In the genomic region with DNA sequence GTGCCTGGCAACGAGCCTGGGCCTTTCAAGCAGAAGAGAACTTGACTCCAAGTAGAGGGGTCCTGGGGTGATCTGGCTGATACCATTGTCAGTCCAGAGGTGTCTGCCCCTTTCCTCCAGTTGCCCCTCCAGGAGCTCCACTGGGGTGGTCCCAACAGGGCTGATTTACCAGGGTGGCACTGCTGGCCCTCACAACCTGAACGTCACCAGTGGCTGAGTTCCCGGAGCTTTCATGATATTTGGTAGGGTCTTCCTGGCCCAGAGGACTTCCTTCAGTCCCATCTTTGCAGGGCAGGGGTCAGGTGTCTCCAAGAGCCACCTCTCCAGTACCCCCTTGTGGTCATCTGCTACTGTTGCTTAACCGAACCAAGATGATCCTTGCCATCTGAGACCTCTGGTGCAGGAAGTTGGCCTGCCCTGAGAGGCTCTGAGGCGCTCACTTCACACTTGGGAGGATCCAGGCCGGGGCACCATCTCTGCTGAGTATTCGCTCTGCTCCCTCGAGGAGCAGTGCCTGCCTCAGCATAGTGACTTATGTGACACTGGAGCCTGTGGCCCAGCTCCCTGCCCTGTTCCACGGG, we compare ENCODE assay signal across 8 cellular contexts. TPM values are rescaled to one million over a fixed set of nuclear protein-coding genes. Genes with fewer than 3 reads are reported as not detected.
DNase-seq lines count a peak whose midpoint lies in the region; ATAC-seq, FAIRE-seq and TF ChIP-seq lines count a peak whose summit lies in the region.

No MANE protein-coding gene starts in this region.

- H3K27ac ChIP-seq in 22Rv1 (peak overlapping the region; percentile 39; the same call in 1 of the 2 replicates), OCI-LY1 (ENCODE audit: low read depth, low read length, poor library complexity, severe bottlenecking) (peak overlapping the region; percentile 98), ascending aorta (peak overlapping the region; percentile 32 to 40), HepG2 (ENCODE audit: extremely low read length, insufficient read depth, low read length) (no peak overlapping the region), uterus (no peak overlapping the region)

- H3K36me3 ChIP-seq in GM06990 (ENCODE audit: control insufficient read depth, insufficient read depth, low read length) (peaks cover 21% of the 10 kb centered on the region), OCI-LY1 (ENCODE audit: insufficient read depth, low read length) (peaks cover 36% of the 10 kb centered on the region), ascending aorta (peaks cover 32 to 35% of the 10 kb centered on the region in 2 donors), HepG2 (replicated peaks in 1 of 2; ENCODE audit: control insufficient read depth in 1 of 2, insufficient read depth in 2 of 2, low read length in 2 of 2) (peaks cover 10 to 15% of the 10 kb centered on the region in 2 experiments), uterus (no peaks in the 10 kb centered on the region)

- WGBS in HepG2 (ENCODE audit: low lambda C conversion rate) = 83% methylated on average over 9 of the region's 9 CpGs

- ATAC-seq in HepG2 = peak; percentile 11
- ATAC-seq in HG03196 (IDR thresholded peaks at IDR 0.05; ENCODE audit: unreplicated experiment) = no peak
- no peak for ATAC-seq in HG03354 (IDR thresholded peaks at IDR 0.05; ENCODE audit: poor library complexity, severe bottlenecking, unreplicated experiment)

- CTCF ChIA-PET in HepG2 (lab: Yijun Ruan, JAX; ENCODE audit: low intra/inter-chr PET ratio, low total read pairs) = interaction anchor here (1.3 kb wide), 1 partner anchor 271 kb away, joined by 9 read pairs; no protein-coding TSS in a partner anchor

- no peaks in the 10 kb centered on the region for H3K9me2 ChIP-seq in OCI-LY1 (ENCODE audit: low read depth, low read length)

- H2AFZ ChIP-seq in OCI-LY1 (ENCODE audit: low read length) = no peak overlapping the region
- H2AFZ ChIP-seq in HepG2 (ENCODE audit: low read length) = no peak overlapping the region

- TF ChIP-seq POLR2A in HepG2 (IDR thresholded peaks at IDR 0.05; ENCODE audit: insufficient read depth in 1 of 2, low read depth in 2 of 2, low read length in 2 of 2) = peak in 1 of 2 experiments; percentile 53; a peak in 1 of 4 replicates
- no peak for TF ChIP-seq POLR2A in uterus (IDR thresholded peaks at IDR 0.05)

- POLR2A ChIA-PET in HepG2 (lab: Yijun Ruan, JAX) = no interaction called here

- peak; percentile 83 for FAIRE-seq in HepG2 (lab: Jason Lieb, UNC)

- intact Hi-C loops in ascending aorta (cut with DNase I) = loop anchor here (2.0 kb wide), 1 partner anchor 20 kb away; no protein-coding TSS in a partner anchor
- intact Hi-C loops in HepG2 (cut with micrococcal nuclease; ENCODE audit: unreplicated experiment) = loop anchor here (5.0 kb wide), 1 partner anchor 274 kb away; no protein-coding TSS in a partner anchor
- intact Hi-C loops in uterus (cut with DNase I; ENCODE audit: low total_unique reads) = no loop called here

- peak overlapping the region; percentile 92 for H3K4me2 ChIP-seq in OCI-LY1 (ENCODE audit: low read length)
- H3K4me2 ChIP-seq in HepG2 (ENCODE audit: low read depth, low read length) = no peak overlapping the region

- in situ Hi-C loops in HepG2 (cut with HindIII; ENCODE audit: extremely low pct_ligation_motif_present, low pct_unique_long_range_greater_than_20kb) = loop anchor here (10.0 kb wide), 1 partner anchor 272 kb away; no protein-coding TSS in a partner anchor

- H3K9me3 ChIP-seq in OCI-LY1 (ENCODE audit: low read length) (no peaks in the 10 kb centered on the region), ascending aorta (no peaks in the 10 kb centered on the region), HepG2 (ENCODE audit: low read length) (no peaks in the 10 kb centered on the region), uterus (no peaks in the 10 kb centered on the region)

- H3K4me3 ChIP-seq in GM06990 (replicated peaks; ENCODE audit: low read depth, low read length) (peak overlapping the region; percentile 91), OCI-LY1 (ENCODE audit: low read depth, low read length, poor library complexity, severe bottlenecking) (peak overlapping the region; percentile 93), ascending aorta (no peak overlapping the region), HepG2 (replicated peaks in 1 of 3; ENCODE audit: insufficient read depth in 1 of 3, low read depth in 2 of 3, low read length in 3 of 3) (no peak overlapping the region), uterus (no peak overlapping the region)

- TF ChIP-seq CTCF in 22Rv1 (IDR thresholded peaks at IDR 0.05) = peak; percentile 40
- peak; percentile 53 for TF ChIP-seq CTCF in GM06990 (IDR thresholded peaks at IDR 0.05; ENCODE audit: insufficient read depth, low read length, poor library complexity, severe bottlenecking)
- peak; percentile 60; the same call in 1 of the 2 replicates for TF ChIP-seq CTCF in OCI-LY1 (IDR thresholded peaks at IDR 0.05; ENCODE audit: low read length)
- peak in 1 of 3 experiments; percentile 34 for TF ChIP-seq CTCF in ascending aorta (IDR thresholded peaks at IDR 0.05)
- TF ChIP-seq CTCF in HepG2 (CRISPR knock-in tag; IDR thresholded peaks at IDR 0.05) = peak; percentile 74
- peak in 3 of 4 experiments; percentile 16 to 23 (median 21) for TF ChIP-seq CTCF in uterus (IDR thresholded peaks at IDR 0.05)

- H3K79me2 ChIP-seq in OCI-LY1 (ENCODE audit: insufficient read depth, low read length) = no peaks in the 10 kb centered on the region
- H3K79me2 ChIP-seq in HepG2 (ENCODE audit: insufficient read depth, low read length) = no peaks in the 10 kb centered on the region

- TF ChIP-seq RAD21 in HepG2 (CRISPR knock-in tag; IDR thresholded peaks at IDR 0.05) = no peak

- H4K20me1 ChIP-seq in OCI-LY1 (ENCODE audit: insufficient read depth, low read length) = no peaks in the 10 kb centered on the region
- no peaks in the 10 kb centered on the region for H4K20me1 ChIP-seq in HepG2 (ENCODE audit: insufficient read depth, low read length)

- TF ChIP-seq EP300 in HepG2 (IDR thresholded peaks at IDR 0.05; ENCODE audit: low read depth in 2 of 2, low read length in 2 of 2) (no peak), HepG2 (CRISPR knock-in tag; IDR thresholded peaks at IDR 0.05; ENCODE audit: borderline replicate concordance) (no peak)

- peaks cover 50% of the 10 kb centered on the region for H3K4me1 ChIP-seq in OCI-LY1 (ENCODE audit: insufficient read depth, low read length, severe bottlenecking)
- peaks cover 6 to 7% of the 10 kb centered on the region in 2 donors for H3K4me1 ChIP-seq in ascending aorta
- H3K4me1 ChIP-seq in HepG2 (ENCODE audit: insufficient read depth, low read length) = peaks cover 18% of the 10 kb centered on the region
- peaks cover 0 to 10% of the 10 kb centered on the region in 2 donors for H3K4me1 ChIP-seq in uterus

- no TSS peak for BruUV-seq in HepG2 (replicated peaks; lab: Mats Ljungman, UMichigan)

- H3F3A ChIP-seq in OCI-LY1 (ENCODE audit: insufficient read depth, low read length) = no peaks in the 10 kb centered on the region

- H3K27me3 ChIP-seq in GM06990 (replicated peaks; ENCODE audit: control insufficient read depth, insufficient read depth, low read length) = no peaks in the 10 kb centered on the region
- no peaks in the 10 kb centered on the region for H3K27me3 ChIP-seq in OCI-LY1 (ENCODE audit: insufficient read depth, low read length)
- no peaks in the 10 kb centered on the region for H3K27me3 ChIP-seq in ascending aorta
- no peaks in the 10 kb centered on the region for H3K27me3 ChIP-seq in HepG2 (ENCODE audit: control insufficient read depth in 1 of 2, insufficient read depth in 2 of 2, low read length in 2 of 2)
- no peaks in the 10 kb centered on the region for H3K27me3 ChIP-seq in uterus

- H3K9ac ChIP-seq in OCI-LY1 (ENCODE audit: low read length) = peak overlapping the region; percentile 98
- no peak overlapping the region for H3K9ac ChIP-seq in HepG2 (ENCODE audit: insufficient read depth, low read depth, low read length)

- DNase-seq in GM06990 (ENCODE audit: extremely low read depth, insufficient read length) (peak; percentile 46), ascending aorta (ENCODE audit: low spot score in 2 of 2) (no peak), HepG2 (ENCODE audit: low spot score) (peak; percentile 59), uterus (no peak)

RNA-seq across cellular contexts. Expression of a gene that starts 3.5 kb away (rescaled TPM):
- 27.0 TPM for total RNA-seq in ascending aorta
- 6.9 and 9.0 TPM in 2 replicates for total RNA-seq in HepG2 (2016; rRNA removed; fragmentation: Illumina TruSeq; extraction: Trizol)
- 3.5 and 4.3 TPM in 2 replicates for total RNA-seq in HepG2 (2016; cell fraction: cytosol; rRNA removed; fragmentation: Illumina TruSeq; extraction: Trizol; ENCODE audit: low read depth)
- 8.0 and 9.0 TPM in 2 replicates for total RNA-seq in HepG2 (2016; cell fraction: insoluble cytoplasmic fraction; rRNA removed; fragmentation: Illumina TruSeq; extraction: Trizol)
- total RNA-seq in HepG2 (2016; cell fraction: membrane; rRNA removed; fragmentation: Illumina TruSeq; extraction: Trizol) = 9.1 and 11.6 TPM in 2 replicates
- 5.6 and 5.8 TPM in 2 replicates for total RNA-seq in HepG2 (2016; cell fraction: nucleus; rRNA removed; fragmentation: Illumina TruSeq; extraction: Trizol)
- 20.8 and 26.5 TPM in 2 replicates for polyA plus RNA-seq in HepG2 (2011; rRNA removed)
- 11.9 and 19.1 TPM in 2 replicates for polyA plus RNA-seq in HepG2 (2011; cell fraction: cytosol; rRNA removed)
- polyA plus RNA-seq in HepG2 (2011; cell fraction: nucleus; rRNA removed) = 75.1 and 81.6 TPM in 2 replicates
- 6.8 and 10.0 TPM in 2 replicates for polyA plus RNA-seq in HepG2 (2012)
- 13.2 and 16.2 TPM in 2 replicates for polyA plus RNA-seq in HepG2 (2016; cell fraction: cytosol; fragmentation: Illumina TruSeq; extraction: Trizol; ENCODE audit: low read depth)
- 12.4 and 14.3 TPM in 2 replicates for polyA plus RNA-seq in HepG2 (2016; cell fraction: insoluble cytoplasmic fraction; fragmentation: Illumina TruSeq; extraction: Trizol; ENCODE audit: low read depth)
- 16.0 and 17.0 TPM in 2 replicates for polyA plus RNA-seq in HepG2 (2016; cell fraction: membrane; fragmentation: Illumina TruSeq; extraction: Trizol; ENCODE audit: low read depth)
- polyA plus RNA-seq in HepG2 (2016; cell fraction: nucleus; fragmentation: Illumina TruSeq; extraction: Trizol; ENCODE audit: insufficient read depth, low read depth) = 17.5 and 21.1 TPM in 2 replicates
- polyA minus RNA-seq in HepG2 (2011; rRNA and poly(A)+ RNA removed; ENCODE audit: low replicate concordance) = 0.72 and 15.9 TPM in 2 replicates
- 7.5 and 9.1 TPM in 2 replicates for polyA minus RNA-seq in HepG2 (2011; cell fraction: cytosol; rRNA and poly(A)+ RNA removed)
- 13.5 and 15.0 TPM in 2 replicates for polyA minus RNA-seq in HepG2 (2011; cell fraction: nucleus; rRNA and poly(A)+ RNA removed)
- 10 to 100 TPM in 3 of 4 donors, 1 to 10 TPM in 1; 3.8 to 23.2 (median 11.8) TPM for total RNA-seq in uterus

RNA-seq across cellular contexts. Expression of a gene that starts 45.1 kb away (rescaled TPM):
- total RNA-seq in ascending aorta (3.2 TPM), HepG2 (2016; rRNA removed; fragmentation: Illumina TruSeq; extraction: Trizol) (16.1 and 17.9 TPM in 2 replicates), uterus (10 to 100 TPM; 14.1 to 60.9 (median 27.9) TPM)
- total RNA-seq in HepG2 (2016; cell fraction: cytosol; rRNA removed; fragmentation: Illumina TruSeq; extraction: Trizol; ENCODE audit: low read depth) = 3.7 and 4.0 TPM in 2 replicates
- total RNA-seq in HepG2 (2016; cell fraction: insoluble cytoplasmic fraction; rRNA removed; fragmentation: Illumina TruSeq; extraction: Trizol) = 15.8 and 17.3 TPM in 2 replicates
- total RNA-seq in HepG2 (2016; cell fraction: membrane; rRNA removed; fragmentation: Illumina TruSeq; extraction: Trizol) = 7.7 and 7.8 TPM in 2 replicates
- 27.8 and 29.5 TPM in 2 replicates for total RNA-seq in HepG2 (2016; cell fraction: nucleus; rRNA removed; fragmentation: Illumina TruSeq; extraction: Trizol)
- polyA plus RNA-seq in HepG2 (2011; rRNA removed) = 17.3 and 17.6 TPM in 2 replicates
- 7.0 and 7.6 TPM in 2 replicates for polyA plus RNA-seq in HepG2 (2011; cell fraction: cytosol; rRNA removed)
- 36.3 and 37.3 TPM in 2 replicates for polyA plus RNA-seq in HepG2 (2011; cell fraction: nucleus; rRNA removed)
- polyA plus RNA-seq in HepG2 (2012) = 10.9 and 13.7 TPM in 2 replicates
- polyA plus RNA-seq in HepG2 (2016; cell fraction: cytosol; fragmentation: Illumina TruSeq; extraction: Trizol; ENCODE audit: low read depth) = 3.1 and 3.6 TPM in 2 replicates
- 18.9 and 21.4 TPM in 2 replicates for polyA plus RNA-seq in HepG2 (2016; cell fraction: insoluble cytoplasmic fraction; fragmentation: Illumina TruSeq; extraction: Trizol; ENCODE audit: low read depth)
- 6.6 and 7.5 TPM in 2 replicates for polyA plus RNA-seq in HepG2 (2016; cell fraction: membrane; fragmentation: Illumina TruSeq; extraction: Trizol; ENCODE audit: low read depth)
- polyA plus RNA-seq in HepG2 (2016; cell fraction: nucleus; fragmentation: Illumina TruSeq; extraction: Trizol; ENCODE audit: insufficient read depth, low read depth) = 51.3 and 56.2 TPM in 2 replicates
- polyA minus RNA-seq in HepG2 (2011; rRNA and poly(A)+ RNA removed; ENCODE audit: low replicate concordance) = 15.1 and 16.7 TPM in 2 replicates
- 4.1 and 4.2 TPM in 2 replicates for polyA minus RNA-seq in HepG2 (2011; cell fraction: cytosol; rRNA and poly(A)+ RNA removed)
- polyA minus RNA-seq in HepG2 (2011; cell fraction: nucleus; rRNA and poly(A)+ RNA removed) = 25.2 and 27.6 TPM in 2 replicates

Comparison
In these comparisons a context has a peak if more than half of its experiments do, and no peak if none do; other contexts are left out.
1. H3K27ac ChIP-seq: peak in 22Rv1 (single experiment), OCI-LY1 (single experiment) and ascending aorta (2 of 2); none in HepG2 (single experiment) and uterus (0 of 2).
2. DNase-seq: peak in GM06990 (single experiment) and HepG2 (single experiment); none in ascending aorta (0 of 2) and uterus (0 of 2).
3. H3K4me3 ChIP-seq: peak in GM06990 (single experiment) and OCI-LY1 (single experiment); none in ascending aorta (0 of 2), HepG2 (0 of 3) and uterus (0 of 2).